In genomic region chr22:48320048-48320655, GRCh38 we compare ENCODE assay signal across 13 cellular contexts.
DNase-seq lines count a peak whose midpoint lies in the region; TF ChIP-seq lines count a peak whose summit lies in the region.
"Had no signal": no experiment of that assay in that cellular context is flagged by ENCODE, and none has a peak within 500 bp of the region (broad histone marks: within the 10 kb centered on the region; RNA-seq: fewer than 3 reads in every experiment).

No MANE protein-coding gene starts in this region.

- TF ChIP-seq EP300 in sigmoid colon (IDR thresholded peaks at IDR 0.05), result no peak

- no peak overlapping the region for H3K27ac ChIP-seq in BLaER1
- H3K27ac ChIP-seq in sigmoid colon, result no peak overlapping the region
- H3K27ac ChIP-seq: 22Rv1 had no signal

- intact Hi-C loops in sigmoid colon (cut with DNase I), result no loop called here
- intact Hi-C loops in activated T-helper 2 cell treated with anti-CD3 and anti-CD28 coated beads, Interferon-gamma antibody, Interleukin-2, Interleukin-4, amounts not matched to agents 10 μg/mL and 5 μg/mL and 100 μg/mL, durations not matched to agents 14 hours and 24 hours and 36 hours (cut with micrococcal nuclease), result no loop called here

- H3K4me1 ChIP-seq in BLaER1, result peaks cover 28% of the 10 kb centered on the region
- peaks cover 0 to 16% (median 9%) of the 10 kb centered on the region in 4 donors for H3K4me1 ChIP-seq in sigmoid colon

- H3K27me3 ChIP-seq in BLaER1, result no peaks in the 10 kb centered on the region
- H3K27me3 ChIP-seq in sigmoid colon, result peaks cover 0 to 3% (median 0%) of the 10 kb centered on the region in 3 donors

- no peaks in the 10 kb centered on the region for H3K36me3 Mint-ChIP-seq in nephron (ENCODE audit: low read depth)
- H3K36me3 Mint-ChIP-seq in activated T-helper 2 cell treated with anti-CD3 and anti-CD28 coated beads, Interferon-gamma antibody, Interleukin-2, Interleukin-4, amounts not matched to agents 10 μg/mL and 5 μg/mL and 100 μg/mL, durations not matched to agents 14 hours and 24 hours and 36 hours (ENCODE audit: low read depth), result no peaks in the 10 kb centered on the region
- H3K36me3 Mint-ChIP-seq: CD4-positive, CD25-positive, alpha-beta regulatory T cell had no signal

- no peak overlapping the region for H3K4me3 Mint-ChIP-seq in nephron
- H3K4me3 Mint-ChIP-seq in activated T-helper 2 cell treated with anti-CD3 and anti-CD28 coated beads, Interferon-gamma antibody, Interleukin-2, Interleukin-4, amounts not matched to agents 10 μg/mL and 5 μg/mL and 100 μg/mL, durations not matched to agents 14 hours and 24 hours and 36 hours (ENCODE audit: low read depth), result no peak overlapping the region
- H3K4me3 Mint-ChIP-seq: CD4-positive, CD25-positive, alpha-beta regulatory T cell; GM23338 had no signal

- H3K4me2 ChIP-seq in BLaER1, result peak overlapping the region; percentile 46; the same call in 1 of the 2 replicates
- H3K4me2 ChIP-seq: GM23338 had no signal

- no peaks in the 10 kb centered on the region for H4K20me1 ChIP-seq in BLaER1

- H3K9me3 ChIP-seq in BLaER1 (no peaks in the 10 kb centered on the region; the same call in 1 of the 2 replicates), sigmoid colon (peaks cover 0 to 3% (median 0%) of the 10 kb centered on the region in 4 donors)

- H3K27ac Mint-ChIP-seq in nephron, result peak overlapping the region; percentile 83 to 93 (median 93)
- no peak overlapping the region for H3K27ac Mint-ChIP-seq in activated T-helper 2 cell treated with anti-CD3 and anti-CD28 coated beads, Interferon-gamma antibody, Interleukin-2, Interleukin-4, amounts not matched to agents 10 μg/mL and 5 μg/mL and 100 μg/mL, durations not matched to agents 14 hours and 24 hours and 36 hours
- H3K27ac Mint-ChIP-seq: GM23338 had no signal

- peaks cover 4% of the 10 kb centered on the region for H3K9me3 Mint-ChIP-seq in nephron
- H3K9me3 Mint-ChIP-seq in activated T-helper 2 cell treated with anti-CD3 and anti-CD28 coated beads, Interferon-gamma antibody, Interleukin-2, Interleukin-4, amounts not matched to agents 10 μg/mL and 5 μg/mL and 100 μg/mL, durations not matched to agents 14 hours and 24 hours and 36 hours, result peaks cover under 1% of the 10 kb centered on the region

- no peak overlapping the region for H3K4me3 ChIP-seq in BLaER1
- H3K4me3 ChIP-seq in sigmoid colon, result no peak overlapping the region
- H3K4me3 ChIP-seq: GM23338 had no signal

- 76 to 80% methylated on average over 13 of the region's 13 CpGs for WGBS in sigmoid colon, 2 donors

- TF ChIP-seq POLR2A in sigmoid colon (IDR thresholded peaks at IDR 0.05), result no peak

- H3K27me3 Mint-ChIP-seq in nephron (ENCODE audit: low read depth), result peaks cover 13% of the 10 kb centered on the region
- H3K27me3 Mint-ChIP-seq in activated T-helper 2 cell treated with anti-CD3 and anti-CD28 coated beads, Interferon-gamma antibody, Interleukin-2, Interleukin-4, amounts not matched to agents 10 μg/mL and 5 μg/mL and 100 μg/mL, durations not matched to agents 14 hours and 24 hours and 36 hours (ENCODE audit: low read depth), result no peaks in the 10 kb centered on the region
- H3K27me3 Mint-ChIP-seq: CD4-positive, CD25-positive, alpha-beta regulatory T cell had no signal

- TF ChIP-seq CTCF in nephron (IDR thresholded peaks at IDR 0.05; ENCODE audit: unreplicated experiment in 3 of 3) (no peak), sigmoid colon (IDR thresholded peaks at IDR 0.05) (no peak)

- DNase-seq in activated effector memory CD4-positive, alpha-beta T cell treated with anti-CD3 and anti-CD28 coated beads, Interleukin-2, amount 50 U/mL, for 16 hours, result peak; percentile 44
- no peak for DNase-seq in activated effector memory CD4-positive, alpha-beta T cell treated with Interleukin-2 at 50 U/mL for 16 hours
- DNase-seq in sigmoid colon, result peak; percentile 47
- DNase-seq in NCI-H446 (lab: John Stamatoyannopoulos, UW), result no peak
- DNase-seq in T-helper 1 cell, result no peak
- DNase-seq in activated T-helper 2 cell treated with anti-CD3 and anti-CD28 coated beads, Interferon-gamma antibody, Interleukin-2, Interleukin-4, amounts not matched to agents 10 μg/mL and 5 μg/mL and 100 μg/mL, durations not matched to agents 14 hours and 24 hours and 36 hours (ENCODE audit: low spot score), result no peak
- DNase-seq: CD4-positive, CD25-positive, alpha-beta regulatory T cell; DMS53; GF-D8 had no signal

- H3K36me3 ChIP-seq in BLaER1 (no peaks in the 10 kb centered on the region), sigmoid colon (no peaks in the 10 kb centered on the region)

- peaks cover 24% of the 10 kb centered on the region for H3K4me1 Mint-ChIP-seq in nephron
- H3K4me1 Mint-ChIP-seq in activated T-helper 2 cell treated with anti-CD3 and anti-CD28 coated beads, Interferon-gamma antibody, Interleukin-2, Interleukin-4, amounts not matched to agents 10 μg/mL and 5 μg/mL and 100 μg/mL, durations not matched to agents 14 hours and 24 hours and 36 hours (ENCODE audit: low read depth), result no peaks in the 10 kb centered on the region
- H3K4me1 Mint-ChIP-seq: CD4-positive, CD25-positive, alpha-beta regulatory T cell had no signal

- no peak overlapping the region for H3K9ac ChIP-seq in BLaER1

Comparison
In these comparisons a context has a peak if more than half of its experiments do, and no peak if none do; other contexts are left out.
1. DNase-seq: peak in activated effector memory CD4-positive, alpha-beta T cell treated with anti-CD3 and anti-CD28 coated beads, Interleukin-2, amount 50 U/mL, for 16 hours (single experiment) and sigmoid colon (single experiment); none in activated effector memory CD4-positive, alpha-beta T cell treated with Interleukin-2 at 50 U/mL for 16 hours (single experiment), NCI-H446 (0 of 2), T-helper 1 cell (0 of 5) and activated T-helper 2 cell treated with anti-CD3 and anti-CD28 coated beads, Interferon-gamma antibody, Interleukin-2, Interleukin-4, amounts not matched to agents 10 μg/mL and 5 μg/mL and 100 μg/mL, durations not matched to agents 14 hours and 24 hours and 36 hours (single experiment).